Comparison of ENCODE assay signal across 25 cellular contexts in genomic region chr13:74794582-74794981, GRCh38.
DNase-seq lines count a peak whose midpoint lies in the region; ATAC-seq and TF ChIP-seq lines count a peak whose summit lies in the region.
"Had no signal": no experiment of that assay in that cellular context is flagged by ENCODE, and none has a peak within 500 bp of the region (broad histone marks: within the 10 kb centered on the region; RNA-seq: fewer than 3 reads in every experiment).

No MANE protein-coding gene starts in this region.

- H3K27ac Mint-ChIP-seq in activated CD4-positive, alpha-beta T cell treated with anti-CD3 and anti-CD28 coated beads, Interleukin-2, amount 10 ng/mL, durations not matched to agents 24 days and 14 days, result no peak overlapping the region
- no peak overlapping the region for H3K27ac Mint-ChIP-seq in T-helper 17 cell
- H3K27ac Mint-ChIP-seq: activated naive CD8-positive, alpha-beta T cell treated with anti-CD3 and anti-CD28 coated beads, Interleukin-2, amount 50 U/mL, for 24 hours; CD8-positive, alpha-beta T cell; dendritic cell treated with granulocyte-macrophage colony-stimulating factor and Interleukin-4, amounts not matched to agents 40 ng/mL and 50 ng/mL, for 4 days; stimulated activated memory B cell treated with anti-CD40 and anti-IgM and Interleukin-4, amounts not matched to agents 10 μg/mL and 1 μg/mL and 100 μg/mL, for 72 hours had no signal

- no peaks in the 10 kb centered on the region for H3K36me3 Mint-ChIP-seq in activated CD4-positive, alpha-beta T cell treated with anti-CD3 and anti-CD28 coated beads, Interleukin-2, amount 10 ng/mL, durations not matched to agents 24 days and 14 days (ENCODE audit: low read depth)
- no peaks in the 10 kb centered on the region for H3K36me3 Mint-ChIP-seq in T-helper 17 cell (ENCODE audit: low read depth)
- H3K36me3 Mint-ChIP-seq: CD8-positive, alpha-beta T cell; stimulated activated memory B cell treated with anti-CD40 and anti-IgM and Interleukin-4, amounts not matched to agents 10 μg/mL and 1 μg/mL and 100 μg/mL, for 72 hours had no signal

- ATAC-seq in T-helper 17 cell, result no peak
- ATAC-seq in HG03097 (IDR thresholded peaks at IDR 0.05; ENCODE audit: low FRiP score, unreplicated experiment), result no peak
- ATAC-seq: activated naive CD8-positive, alpha-beta T cell treated with anti-CD3 and anti-CD28 coated beads, Interleukin-2, amount 50 U/mL, for 24 hours; CD8-positive, alpha-beta T cell; GM12878; PC-3; sciatic nerve; stimulated activated memory B cell treated with anti-CD40 and anti-IgM and Interleukin-4, amounts not matched to agents 10 μg/mL and 1 μg/mL and 100 μg/mL, for 72 hours had no signal

- no peaks in the 10 kb centered on the region for H3K4me1 Mint-ChIP-seq in activated CD4-positive, alpha-beta T cell treated with anti-CD3 and anti-CD28 coated beads, Interleukin-2, amount 10 ng/mL, durations not matched to agents 24 days and 14 days
- no peaks in the 10 kb centered on the region for H3K4me1 Mint-ChIP-seq in T-helper 17 cell
- H3K4me1 Mint-ChIP-seq: activated naive CD8-positive, alpha-beta T cell treated with anti-CD3 and anti-CD28 coated beads, Interleukin-2, amount 50 U/mL, for 24 hours; stimulated activated memory B cell treated with anti-CD40 and anti-IgM and Interleukin-4, amounts not matched to agents 10 μg/mL and 1 μg/mL and 100 μg/mL, for 72 hours had no signal

- peak overlapping the region; percentile 49 for H3K27ac ChIP-seq in substantia nigra (ENCODE audit: low read depth, low read length, poor library complexity, severe bottlenecking)
- H3K27ac ChIP-seq: breast epithelium had no signal

- TF ChIP-seq CTCF in astrocyte of the cerebellum (IDR thresholded peaks at IDR 0.05; ENCODE audit: low read depth, low read length, missing control alignments), result peak; percentile 1

- intact Hi-C loops in activated CD4-positive, alpha-beta T cell treated with anti-CD3 and anti-CD28 coated beads, Interleukin-2, amount 10 ng/mL, durations not matched to agents 24 days and 14 days (cut with micrococcal nuclease), result no loop called here

- peaks cover 4% of the 10 kb centered on the region for H3K27me3 Mint-ChIP-seq in activated CD4-positive, alpha-beta T cell treated with anti-CD3 and anti-CD28 coated beads, Interleukin-2, amount 10 ng/mL, durations not matched to agents 24 days and 14 days
- H3K27me3 Mint-ChIP-seq in T-helper 17 cell, result peaks cover 40% of the 10 kb centered on the region
- H3K27me3 Mint-ChIP-seq: dendritic cell treated with granulocyte-macrophage colony-stimulating factor and Interleukin-4, amounts not matched to agents 40 ng/mL and 50 ng/mL, for 4 days had no signal

- DNase-seq in activated CD4-positive, alpha-beta T cell treated with anti-CD3 and anti-CD28 coated beads, Interleukin-2, amount 10 ng/mL, durations not matched to agents 24 days and 14 days, result peak; percentile 25
- no peak for DNase-seq in activated CD4-positive, alpha-beta T cell treated with anti-CD3 and anti-CD28 coated beads for 4 hours
- DNase-seq in astrocyte of the cerebellum (ENCODE audit: low read depth) (no peak), globus pallidus (ENCODE audit: low spot score) (peak; percentile 30), substantia nigra (lab: John Stamatoyannopoulos, UW) (no peak), T-helper 17 cell (no peak), NK-92 (lab: John Stamatoyannopoulos, UW; ENCODE audit: unreplicated experiment) (no peak)
- DNase-seq: activated CD8-positive, alpha-beta memory T cell treated with anti-CD3 and anti-CD28 coated beads, Interleukin-2, amount 50 U/mL, for 4 hours; activated effector memory CD4-positive, alpha-beta T cell treated with Interleukin-2 at 50 U/mL for 16 hours; activated naive CD8-positive, alpha-beta T cell treated with anti-CD3 and anti-CD28 coated beads, Interleukin-2, amount 50 U/mL, for 24 hours; CD8-positive, alpha-beta T cell; foreskin melanocyte; Karpas-422; kidney; NCI-H69; PC-3; SHP77; T-helper 1 cell had no signal

- in situ Hi-C loops in astrocyte of the cerebellum (cut with HindIII; ENCODE audit: low sequenced_read_pairs), result no loop called here

- H3K4me3 Mint-ChIP-seq in activated CD4-positive, alpha-beta T cell treated with anti-CD3 and anti-CD28 coated beads, Interleukin-2, amount 10 ng/mL, durations not matched to agents 24 days and 14 days, result no peak overlapping the region
- H3K4me3 Mint-ChIP-seq in T-helper 17 cell, result no peak overlapping the region
- H3K4me3 Mint-ChIP-seq: activated naive CD8-positive, alpha-beta T cell treated with anti-CD3 and anti-CD28 coated beads, Interleukin-2, amount 50 U/mL, for 24 hours; CD8-positive, alpha-beta T cell; dendritic cell treated with granulocyte-macrophage colony-stimulating factor and Interleukin-4, amounts not matched to agents 40 ng/mL and 50 ng/mL, for 4 days; stimulated activated memory B cell treated with anti-CD40 and anti-IgM and Interleukin-4, amounts not matched to agents 10 μg/mL and 1 μg/mL and 100 μg/mL, for 72 hours had no signal

- no peak overlapping the region for H3K4me3 ChIP-seq in astrocyte of the cerebellum (ENCODE audit: low read depth, low read length)
- H3K4me3 ChIP-seq: breast epithelium, GM12878, lung had no signal

- H3K9me3 Mint-ChIP-seq in activated CD4-positive, alpha-beta T cell treated with anti-CD3 and anti-CD28 coated beads, Interleukin-2, amount 10 ng/mL, durations not matched to agents 24 days and 14 days, result no peaks in the 10 kb centered on the region
- H3K9me3 Mint-ChIP-seq: CD8-positive, alpha-beta T cell had no signal

- H3K9me3 ChIP-seq in T-helper 17 cell (ENCODE audit: control insufficient read depth, low read length, poor library complexity, severe bottlenecking), result no peaks in the 10 kb centered on the region

Comparison
In these comparisons a context has a peak if more than half of its experiments do, and no peak if none do; other contexts are left out.
1. DNase-seq: peak in activated CD4-positive, alpha-beta T cell treated with anti-CD3 and anti-CD28 coated beads, Interleukin-2, amount 10 ng/mL, durations not matched to agents 24 days and 14 days (single experiment) and globus pallidus (single experiment); none in activated CD4-positive, alpha-beta T cell treated with anti-CD3 and anti-CD28 coated beads for 4 hours (0 of 2), astrocyte of the cerebellum (single experiment), substantia nigra (0 of 49), T-helper 17 cell (0 of 3) and NK-92 (single experiment).